Comparison of ENCODE assay signal across 14 cellular contexts in the genomic region with DNA sequence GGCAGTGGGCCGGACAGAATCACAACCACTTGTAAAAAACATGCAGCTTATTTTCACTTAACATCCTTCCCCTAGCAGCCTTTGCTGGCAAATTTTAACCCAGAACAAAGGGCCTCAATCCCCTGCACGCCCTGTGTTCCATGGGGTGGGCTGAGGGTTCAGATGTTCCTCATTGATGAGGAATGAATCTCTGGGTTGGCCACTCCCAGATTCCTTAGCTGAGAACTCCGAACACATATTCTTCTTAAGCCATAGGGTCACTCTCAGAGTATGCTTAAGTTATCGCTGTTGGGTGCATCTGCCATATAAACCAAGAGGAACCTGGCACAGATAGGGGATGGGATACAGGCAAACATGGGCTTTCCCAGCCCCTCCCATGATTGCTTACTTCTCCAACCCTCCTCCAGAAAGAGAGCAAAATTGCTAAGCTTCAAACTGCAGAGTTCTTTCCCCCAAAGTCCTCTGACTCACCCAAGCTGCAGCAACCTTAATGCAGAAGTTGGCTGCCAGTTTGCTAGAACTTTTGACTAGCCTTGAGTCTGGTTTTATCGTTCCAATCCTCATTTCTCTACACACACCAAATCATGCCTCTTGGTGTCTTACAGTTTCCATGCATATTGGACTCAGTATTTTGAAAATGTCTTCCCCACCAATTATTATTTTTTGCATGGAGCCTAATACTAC.
A peak's percentile ranks its signal among the peaks of the same experiment; 100 is the strongest.
DNase-seq lines count a peak whose midpoint lies in the region; ATAC-seq, FAIRE-seq and TF ChIP-seq lines count a peak whose summit lies in the region.
"Had no signal": no experiment of that assay in that cellular context is flagged by ENCODE, and none has a peak within 500 bp of the region (broad histone marks: within the 10 kb centered on the region; RNA-seq: fewer than 3 reads in every experiment).

No MANE protein-coding gene starts in this region.

- H3K18ac ChIP-seq in H1 (ENCODE audit: extremely low read depth, low read length) = no peak overlapping the region

- H3K4me2 ChIP-seq in GM23248 (ENCODE audit: unreplicated experiment) (peak overlapping the region; percentile 73), H1 (ENCODE audit: insufficient read depth in 1 of 2, low read depth in 2 of 2, low read length in 2 of 2) (no peak overlapping the region)

- WGBS in GM23248 (ENCODE audit: low coverage in 1 of 2, low lambda C conversion rate in 2 of 2, missing lambda C conversion rate in 2 of 2), 2 experiments = 6 to 10% methylated on average over 5 of the region's 5 CpGs
- WGBS in H1 (ENCODE audit: extremely low coverage in 1 of 2, insufficient coverage in 1 of 2, insufficient read length in 1 of 2, insufficient replicate concordance in 2 of 2, low coverage in 1 of 2, low lambda C conversion rate in 2 of 2, missing lambda C conversion rate in 1 of 2), 2 experiments = 94% methylated on average over 5 of the region's 5 CpGs; no CpG with 5 or more reads in 1 of the 2 experiments

- no peaks in the 10 kb centered on the region for H3K23me2 ChIP-seq in H1 (ENCODE audit: low read depth, low read length)

- H3K4me1 ChIP-seq in GM23248 (ENCODE audit: insufficient read depth) = peaks cover 21% of the 10 kb centered on the region
- no peaks in the 10 kb centered on the region; a peak in 1 of 7 replicates for H3K4me1 ChIP-seq in H1 (replicated peaks in 1 of 4; ENCODE audit: control insufficient read depth in 3 of 4, insufficient read depth in 4 of 4, low read length in 3 of 4)

- ATAC-seq in sciatic nerve (peak; percentile 62), GM19035 (IDR thresholded peaks at IDR 0.05; ENCODE audit: unreplicated experiment) (no peak)
- ATAC-seq: left lobe of liver had no signal

- H3K23ac ChIP-seq in H1 (ENCODE audit: insufficient read length) = no peak overlapping the region

- CTCF ChIA-PET in H1 (lab: Charles Lee; ENCODE audit: partially characterized antibody) = interaction anchor here (1.2 to 3.3 kb wide), 2 partner anchors 12 to 17 kb away, joined by 3 to 8 read pairs; no protein-coding TSS in a partner anchor

- no peak overlapping the region for H3K4ac ChIP-seq in H1 (replicated peaks; ENCODE audit: insufficient read length, low read depth, low read length)

- no peak for TF ChIP-seq CTCF in H1 (IDR thresholded peaks at IDR 0.05; ENCODE audit: control extremely low read depth in 1 of 3, insufficient read depth in 1 of 3, low read depth in 1 of 3, low read length in 3 of 3)
- no peak for TF ChIP-seq CTCF in GM10266 (IDR thresholded peaks at IDR 0.05; ENCODE audit: control insufficient read depth, insufficient read depth, low read depth, missing control alignments)

- intact Hi-C loops in sciatic nerve (cut with DNase I) = no loop called here

- no peaks in the 10 kb centered on the region for H3K36me3 ChIP-seq in GM23248 (ENCODE audit: low read depth)
- no peaks in the 10 kb centered on the region for H3K36me3 ChIP-seq in H1 (ENCODE audit: control insufficient read depth in 2 of 4, insufficient read depth in 4 of 4, low read length in 3 of 4)

- no peak overlapping the region for H2BK5ac ChIP-seq in H1 (ENCODE audit: low read depth, low read length)

- H2BK12ac ChIP-seq in H1 (ENCODE audit: low read depth, low read length) = no peak overlapping the region

- H3K56ac ChIP-seq in H1 (replicated peaks; ENCODE audit: insufficient read length, low read depth, low read length) = no peak overlapping the region

- H4K20me1 ChIP-seq in GM23248 (ENCODE audit: insufficient read depth) = no peaks in the 10 kb centered on the region
- H4K20me1 ChIP-seq in H1 (replicated peaks in 1 of 2; ENCODE audit: control insufficient read depth in 1 of 2, insufficient read depth in 2 of 2, low read length in 2 of 2) = no peaks in the 10 kb centered on the region

- H4K91ac ChIP-seq in H1 (replicated peaks; ENCODE audit: insufficient read length, low read length) = no peak overlapping the region

- H3K27ac ChIP-seq in GM23248 (peak overlapping the region; percentile 10), H1 (ENCODE audit: low read depth, low read length) (no peak overlapping the region)

- TF ChIP-seq EP300 in H1 (IDR thresholded peaks at IDR 0.05; ENCODE audit: borderline replicate concordance in 1 of 2, low read depth in 2 of 2, low read length in 2 of 2) = no peak

- no peak overlapping the region for H3K14ac ChIP-seq in H1 (ENCODE audit: insufficient read length)

- H3K79me2 ChIP-seq in GM23248 (ENCODE audit: insufficient read depth) = no peaks in the 10 kb centered on the region
- no peaks in the 10 kb centered on the region for H3K79me2 ChIP-seq in H1 (ENCODE audit: control insufficient read depth in 1 of 2, insufficient read depth in 2 of 2, low read length in 2 of 2)

- H3K9me2 ChIP-seq in GM23248 (ENCODE audit: insufficient read depth) = no peaks in the 10 kb centered on the region

- POLR2A ChIA-PET in H1 (lab: Charles Lee; ENCODE audit: partially characterized antibody) = no interaction called here

- no peak overlapping the region for H2BK15ac ChIP-seq in H1 (ENCODE audit: low read length)

- H3K79me1 ChIP-seq in H1 (ENCODE audit: low read depth, low read length) = no peaks in the 10 kb centered on the region

- H2AFZ ChIP-seq in GM23248 = peak overlapping the region; percentile 63
- peak overlapping the region; percentile 66; the same call in 1 of the 2 replicates for H2AFZ ChIP-seq in H1 (ENCODE audit: low read length)

- no peak overlapping the region for H4K8ac ChIP-seq in H1 (ENCODE audit: extremely low read depth, insufficient read depth, low read length)

- FAIRE-seq in H1 (lab: Jason Lieb, UNC) = no peak
- FAIRE-seq: endothelial cell of umbilical vein had no signal

- peak; percentile 84 for DNase-seq in GM23248
- DNase-seq in NCI-H226 = peak; percentile 50
- no peak for DNase-seq in H1 (ENCODE audit: low read depth in 1 of 2, low spot score in 2 of 2)
- DNase-seq in sciatic nerve (ENCODE audit: low spot score) = no peak
- DNase-seq in GM10266 (ENCODE audit: extremely low spot score) = no peak
- DNase-seq in DMS53 (lab: John Stamatoyannopoulos, UW) = no peak
- DNase-seq: CD4-positive, CD25-positive, alpha-beta regulatory T cell; naive B cell; NCI-H345; stimulated activated CD4-positive, alpha-beta T cell treated with anti-CD3 and anti-CD28 coated beads, Interleukin-1b, Interleukin-23, amount 100 ng/mL, for 48 hours; T-helper 1 cell had no signal

- in situ Hi-C loops in GM23248 (cut with MboI) = no loop called here

- H3K4me3 ChIP-seq in GM23248 (peak overlapping the region; percentile 41), H1 (ENCODE audit: extremely low read depth in 1 of 4, insufficient read depth in 2 of 4, low read depth in 3 of 4, low read length in 4 of 4) (no peak overlapping the region)

- H2BK20ac ChIP-seq in H1 (ENCODE audit: low read length) = no peak overlapping the region

- no peak overlapping the region for H2BK120ac ChIP-seq in H1 (replicated peaks; ENCODE audit: low read depth, low read length)

- no peak overlapping the region for H3K9ac ChIP-seq in GM23248
- H3K9ac ChIP-seq in H1 (replicated peaks in 1 of 4; ENCODE audit: extremely low read depth in 1 of 4, low read depth in 3 of 4, low read length in 3 of 4) = no peak overlapping the region

- H3K9me3 ChIP-seq in GM23248 (ENCODE audit: low read depth) (no peaks in the 10 kb centered on the region), H1 (ENCODE audit: insufficient read depth in 2 of 2, low read depth in 1 of 2, low read length in 1 of 2) (no peaks in the 10 kb centered on the region)

- peaks cover 7% of the 10 kb centered on the region for H3F3A ChIP-seq in GM23248 (ENCODE audit: insufficient read depth)

- TF ChIP-seq POLR2A in H1 (IDR thresholded peaks at IDR 0.05; ENCODE audit: control extremely low read depth in 1 of 2, low read depth in 2 of 2, low read length in 2 of 2) = no peak

- H3K27me3 ChIP-seq in GM23248 (replicated peaks; ENCODE audit: insufficient read depth) (no peaks in the 10 kb centered on the region), H1 (replicated peaks in 1 of 4; ENCODE audit: control insufficient read depth in 3 of 4, extremely low read depth in 1 of 4, insufficient read depth in 3 of 4, low read length in 3 of 4) (peaks cover 0 to 1% (median 0%) of the 10 kb centered on the region in 4 experiments; a peak in 1 of 7 replicates)

- H2AK5ac ChIP-seq in H1 (ENCODE audit: low read depth, low read length) = no peak overlapping the region

- no peak for TF ChIP-seq RAD21 in H1 (IDR thresholded peaks at IDR 0.05 in 1 of 2, conservative IDR thresholded peaks at IDR 0.05 in 1 of 2; ENCODE audit: low read depth in 2 of 2, low read length in 2 of 2)

- no peak overlapping the region for H4K5ac ChIP-seq in H1 (ENCODE audit: insufficient read length, low read depth, low read length)

TF ChIP-seq in H1, 55 proteins besides CTCF, POLR2A, EP300 and RAD21:
- no peak for TF ChIP-seq GABPA (IDR thresholded peaks at IDR 0.05; ENCODE audit: borderline replicate concordance, insufficient read depth, low read length)

Comparison
In these comparisons a context has a peak if more than half of its experiments do, and no peak if none do; other contexts are left out.
1. DNase-seq: peak in GM23248 (single experiment) and NCI-H226 (single experiment); none in H1 (0 of 2), sciatic nerve (single experiment), GM10266 (single experiment) and DMS53 (single experiment).